Comparison of ENCODE assay signal across 13 cellular contexts in genomic region chr3:58581328-58582091, GRCh38. TPM values are rescaled to one million over a fixed set of nuclear protein-coding genes. Genes with fewer than 3 reads are reported as not detected.
DNase-seq lines count a peak whose midpoint lies in the region; TF ChIP-seq lines count a peak whose summit lies in the region.
"Had no signal": no experiment of that assay in that cellular context is flagged by ENCODE, and none has a peak within 500 bp of the region (broad histone marks: within the 10 kb centered on the region; RNA-seq: fewer than 3 reads in every experiment).

No MANE protein-coding gene starts in this region.

- H3K9me3 Mint-ChIP-seq in chondrocyte (ENCODE audit: low read depth) (no peaks in the 10 kb centered on the region), nephron (peaks cover 2% of the 10 kb centered on the region), osteocyte (ENCODE audit: unreplicated experiment) (no peaks in the 10 kb centered on the region)
- H3K9me3 Mint-ChIP-seq: activated T-cell treated with anti-CD3 and anti-CD28 coated beads, Interleukin-2, amount 50 U/mL, for 72 hours; natural killer cell treated with Interleukin-12 subunit alpha and Interleukin-12 subunit beta and Interleukin-15 and Interleukin-18, amount 100 ng/mL, for 72 hours had no signal

- no peak for TF ChIP-seq CTCF in chondrocyte (IDR thresholded peaks at IDR 0.05)
- no peak for TF ChIP-seq CTCF in nephron (IDR thresholded peaks at IDR 0.05; ENCODE audit: unreplicated experiment in 3 of 3)
- no peak for TF ChIP-seq CTCF in osteocyte (IDR thresholded peaks at IDR 0.05)

- H3K36me3 Mint-ChIP-seq in chondrocyte (ENCODE audit: low read depth) (peaks cover 1% of the 10 kb centered on the region), nephron (ENCODE audit: low read depth) (no peaks in the 10 kb centered on the region), osteocyte (ENCODE audit: unreplicated experiment) (no peaks in the 10 kb centered on the region)

- DNase-seq in DMS79 (lab: John Stamatoyannopoulos, UW) (peak; percentile 70), NCI-H187 (lab: John Stamatoyannopoulos, UW) (peak; percentile 55 to 65), chondrocyte (ENCODE audit: low spot score) (peak; percentile 32), RPMI8226 (no peak), osteocyte (ENCODE audit: extremely low spot score, unreplicated experiment) (no peak), AG08395 (ENCODE audit: low spot score) (no peak), NK-92 (lab: John Stamatoyannopoulos, UW; ENCODE audit: unreplicated experiment) (no peak)
- DNase-seq: activated T-cell treated with anti-CD3 and anti-CD28 coated beads, Interleukin-2, amount 50 U/mL, for 72 hours; stimulated activated CD4-positive, alpha-beta T cell treated with anti-CD3 and anti-CD28 coated beads, Interleukin-15, amount 100 ng/mL, for 24 hours; stimulated activated CD8-positive, alpha-beta memory T cell treated with anti-CD3 and anti-CD28 coated beads, Interleukin-4, amount 100 ng/mL, for 48 hours had no signal

- peaks cover 28% of the 10 kb centered on the region for H3K4me1 Mint-ChIP-seq in chondrocyte (ENCODE audit: low read depth)
- peaks cover 54% of the 10 kb centered on the region for H3K4me1 Mint-ChIP-seq in nephron
- peaks cover 23% of the 10 kb centered on the region for H3K4me1 Mint-ChIP-seq in osteocyte (ENCODE audit: unreplicated experiment)

- H3K27me3 Mint-ChIP-seq in chondrocyte (ENCODE audit: low read depth) (peaks cover 23% of the 10 kb centered on the region), nephron (ENCODE audit: low read depth) (peaks cover 49% of the 10 kb centered on the region), osteocyte (ENCODE audit: unreplicated experiment) (peaks cover 21% of the 10 kb centered on the region)

- H3K27ac Mint-ChIP-seq in chondrocyte (ENCODE audit: unreplicated experiment), result no peak overlapping the region
- peak overlapping the region; percentile 25 to 78 (median 45) for H3K27ac Mint-ChIP-seq in nephron
- H3K27ac Mint-ChIP-seq in osteocyte (ENCODE audit: unreplicated experiment), result no peak overlapping the region
- H3K27ac Mint-ChIP-seq: activated T-cell treated with anti-CD3 and anti-CD28 coated beads, Interleukin-2, amount 50 U/mL, for 72 hours; natural killer cell treated with Interleukin-12 subunit alpha and Interleukin-12 subunit beta and Interleukin-15 and Interleukin-18, amount 100 ng/mL, for 72 hours had no signal

- no peak overlapping the region for H3K4me3 Mint-ChIP-seq in chondrocyte (ENCODE audit: unreplicated experiment)
- peak overlapping the region in 2 of 3 experiments; percentile 7 for H3K4me3 Mint-ChIP-seq in nephron
- H3K4me3 Mint-ChIP-seq in osteocyte (ENCODE audit: unreplicated experiment), result no peak overlapping the region
- H3K4me3 Mint-ChIP-seq: activated T-cell treated with anti-CD3 and anti-CD28 coated beads, Interleukin-2, amount 50 U/mL, for 72 hours; natural killer cell treated with Interleukin-12 subunit alpha and Interleukin-12 subunit beta and Interleukin-15 and Interleukin-18, amount 100 ng/mL, for 72 hours had no signal

RNA-seq across cellular contexts. Expression of gene FAM107A, which starts 4.3 kb away (rescaled TPM):
- not detected in 3 replicates for total RNA-seq in chondrocyte
- not detected in 2 replicates for total RNA-seq in osteocyte
- total RNA-seq: activated T-cell treated with anti-CD3 and anti-CD28 coated beads, Interleukin-2, amount 50 U/mL, for 72 hours; HepG2; natural killer cell treated with Interleukin-12 subunit alpha and Interleukin-12 subunit beta and Interleukin-15 and Interleukin-18, amount 100 ng/mL, for 72 hours had no signal

RNA-seq across cellular contexts. Expression of gene ACOX2, which starts 44.5 kb away (rescaled TPM):
- total RNA-seq in chondrocyte, result 0.56 to 1.9 TPM (median 0.57 TPM) in 3 replicates
- total RNA-seq in osteocyte, result 0.51 TPM in 1 of 2 replicates, not detected in the other
- total RNA-seq: activated T-cell treated with anti-CD3 and anti-CD28 coated beads, Interleukin-2, amount 50 U/mL, for 72 hours; natural killer cell treated with Interleukin-12 subunit alpha and Interleukin-12 subunit beta and Interleukin-15 and Interleukin-18, amount 100 ng/mL, for 72 hours had no signal

Comparison
In these comparisons a context has a peak if more than half of its experiments do, and no peak if none do; other contexts are left out.
1. DNase-seq: peak in DMS79 (single experiment), NCI-H187 (2 of 2) and chondrocyte (single experiment); none in RPMI8226 (single experiment), osteocyte (single experiment), AG08395 (single experiment) and NK-92 (single experiment).
2. H3K27ac Mint-ChIP-seq: peak in nephron (3 of 3); none in chondrocyte (single experiment) and osteocyte (single experiment).
3. H3K4me3 Mint-ChIP-seq: peak in nephron (2 of 3); none in chondrocyte (single experiment) and osteocyte (single experiment).